ENCODE assay signal across 1 cellular context in the genomic region with DNA sequence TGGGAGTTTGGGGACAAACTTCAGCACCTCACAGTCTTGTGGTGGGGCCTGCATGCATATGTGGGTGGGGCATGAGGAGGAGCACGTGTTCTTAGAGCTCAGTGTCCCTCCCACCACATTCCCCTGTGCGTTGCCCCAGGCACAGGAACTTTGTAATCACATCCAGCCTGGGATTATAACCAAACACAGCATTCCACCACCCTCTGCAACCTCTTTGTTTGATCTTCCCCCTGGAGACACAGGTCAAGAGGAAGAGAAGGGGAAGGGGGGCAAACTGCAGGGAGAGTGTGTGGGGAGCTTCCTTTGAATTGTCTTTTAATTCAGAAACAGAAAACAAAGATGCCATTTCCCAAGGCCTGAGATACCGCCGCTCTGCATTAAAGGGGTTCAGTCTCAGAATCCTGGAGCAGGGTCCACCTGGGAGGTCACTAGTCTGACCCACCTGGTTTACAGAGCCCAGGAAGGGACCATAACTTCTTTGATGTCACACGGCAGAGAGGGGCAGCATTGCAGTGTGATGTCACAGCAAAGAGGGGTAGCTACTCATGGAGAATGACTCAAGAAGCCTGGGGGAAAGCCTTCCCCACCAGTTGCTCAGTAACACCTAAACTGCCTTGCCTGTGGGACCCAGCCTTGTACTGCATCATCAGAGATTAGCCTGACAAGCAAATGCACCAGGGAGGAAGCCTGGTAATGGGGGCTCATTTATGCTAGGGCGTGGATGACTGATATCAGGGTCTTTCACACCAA.
TF ChIP-seq lines count a peak whose summit lies in the region.

No MANE protein-coding gene starts in this region.

TF ChIP-seq in HepG2, 621 proteins besides CTCF, POLR2A, EP300 and RAD21 (continued from another document and continues in another):
- TF ChIP-seq, protein P1, sequence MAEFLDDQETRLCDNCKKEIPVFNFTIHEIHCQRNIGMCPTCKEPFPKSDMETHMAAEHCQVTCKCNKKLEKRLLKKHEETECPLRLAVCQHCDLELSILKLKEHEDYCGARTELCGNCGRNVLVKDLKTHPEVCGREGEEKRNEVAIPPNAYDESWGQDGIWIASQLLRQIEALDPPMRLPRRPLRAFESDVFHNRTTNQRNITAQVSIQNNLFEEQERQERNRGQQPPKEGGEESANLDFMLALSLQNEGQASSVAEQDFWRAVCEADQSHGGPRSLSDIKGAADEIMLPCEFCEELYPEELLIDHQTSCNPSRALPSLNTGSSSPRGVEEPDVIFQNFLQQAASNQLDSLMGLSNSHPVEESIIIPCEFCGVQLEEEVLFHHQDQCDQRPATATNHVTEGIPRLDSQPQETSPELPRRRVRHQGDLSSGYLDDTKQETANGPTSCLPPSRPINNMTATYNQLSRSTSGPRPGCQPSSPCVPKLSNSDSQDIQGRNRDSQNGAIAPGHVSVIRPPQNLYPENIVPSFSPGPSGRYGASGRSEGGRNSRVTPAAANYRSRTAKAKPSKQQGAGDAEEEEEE (CRISPR knock-in tag; IDR thresholded peaks at IDR 0.05; ENCODE audit: borderline replicate concordance), result no peak
- TF ChIP-seq, protein P2, sequence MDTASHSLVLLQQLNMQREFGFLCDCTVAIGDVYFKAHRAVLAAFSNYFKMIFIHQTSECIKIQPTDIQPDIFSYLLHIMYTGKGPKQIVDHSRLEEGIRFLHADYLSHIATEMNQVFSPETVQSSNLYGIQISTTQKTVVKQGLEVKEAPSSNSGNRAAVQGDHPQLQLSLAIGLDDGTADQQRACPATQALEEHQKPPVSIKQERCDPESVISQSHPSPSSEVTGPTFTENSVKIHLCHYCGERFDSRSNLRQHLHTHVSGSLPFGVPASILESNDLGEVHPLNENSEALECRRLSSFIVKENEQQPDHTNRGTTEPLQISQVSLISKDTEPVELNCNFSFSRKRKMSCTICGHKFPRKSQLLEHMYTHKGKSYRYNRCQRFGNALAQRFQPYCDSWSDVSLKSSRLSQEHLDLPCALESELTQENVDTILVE (CRISPR knock-in tag; IDR thresholded peaks at IDR 0.05), result no peak; the same call in 1 of the 2 replicates
- TF ChIP-seq PHB2 (IDR thresholded peaks at IDR 0.05; ENCODE audit: partially characterized antibody), result no peak
- no peak for TF ChIP-seq ZNF296 (CRISPR knock-in tag; conservative IDR thresholded peaks at IDR 0.05)
- peak; percentile 86 for TF ChIP-seq RARA (CRISPR knock-in tag; IDR thresholded peaks at IDR 0.05)
- TF ChIP-seq FIP1L1 (IDR thresholded peaks at IDR 0.05; ENCODE audit: borderline replicate concordance, insufficient read depth, low read depth, low read length), result no peak
- TF ChIP-seq TGIF2 (CRISPR knock-in tag; IDR thresholded peaks at IDR 0.05), result peak; percentile 48; the same call in 1 of the 2 replicates
- TF ChIP-seq ZNF274 (CRISPR knock-in tag; IDR thresholded peaks at IDR 0.05), result no peak
- TF ChIP-seq SSRP1 (CRISPR knock-in tag; IDR thresholded peaks at IDR 0.05), result no peak; the same call in none of the 2 replicates
- TF ChIP-seq NPAS2 (CRISPR knock-in tag; IDR thresholded peaks at IDR 0.05; ENCODE audit: borderline replicate concordance), result no peak
- TF ChIP-seq, protein P3, sequence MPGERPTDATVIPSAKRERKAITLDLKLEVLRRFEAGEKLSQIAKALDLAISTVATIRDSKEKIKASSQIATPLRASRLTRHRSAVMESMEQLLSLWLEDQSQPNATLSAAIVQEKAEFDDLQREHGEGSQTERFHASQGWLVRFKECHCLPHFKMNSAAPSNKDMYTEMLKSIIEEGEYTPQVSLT (CRISPR knock-in tag; IDR thresholded peaks at IDR 0.05; ENCODE audit: borderline replicate concordance, low read depth), result no peak
- TF ChIP-seq HOXA5 (CRISPR knock-in tag; IDR thresholded peaks at IDR 0.05), result 0 out of 2 replicates have a peak, but pooled peaks have one; percentile 18
- TF ChIP-seq ZNF207 (IDR thresholded peaks at IDR 0.05; ENCODE audit: borderline replicate concordance), result no peak
- TF ChIP-seq, protein P4, sequence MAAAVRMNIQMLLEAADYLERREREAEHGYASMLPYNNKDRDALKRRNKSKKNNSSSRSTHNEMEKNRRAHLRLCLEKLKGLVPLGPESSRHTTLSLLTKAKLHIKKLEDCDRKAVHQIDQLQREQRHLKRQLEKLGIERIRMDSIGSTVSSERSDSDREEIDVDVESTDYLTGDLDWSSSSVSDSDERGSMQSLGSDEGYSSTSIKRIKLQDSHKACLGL (CRISPR knock-in tag; IDR thresholded peaks at IDR 0.05), result no peak
- TF ChIP-seq, protein P5, sequence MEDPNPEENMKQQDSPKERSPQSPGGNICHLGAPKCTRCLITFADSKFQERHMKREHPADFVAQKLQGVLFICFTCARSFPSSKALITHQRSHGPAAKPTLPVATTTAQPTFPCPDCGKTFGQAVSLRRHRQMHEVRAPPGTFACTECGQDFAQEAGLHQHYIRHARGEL (CRISPR knock-in tag; IDR thresholded peaks at IDR 0.05), result no peak
- no peak for TF ChIP-seq ADNP (CRISPR knock-in tag; IDR thresholded peaks at IDR 0.05)
- TF ChIP-seq FOXJ3 (CRISPR knock-in tag; IDR thresholded peaks at IDR 0.05; ENCODE audit: borderline replicate concordance), result peak; percentile 44; the same call in 1 of the 2 replicates
- no peak for TF ChIP-seq HHEX (CRISPR knock-in tag; IDR thresholded peaks at IDR 0.05)
- TF ChIP-seq, protein P6, sequence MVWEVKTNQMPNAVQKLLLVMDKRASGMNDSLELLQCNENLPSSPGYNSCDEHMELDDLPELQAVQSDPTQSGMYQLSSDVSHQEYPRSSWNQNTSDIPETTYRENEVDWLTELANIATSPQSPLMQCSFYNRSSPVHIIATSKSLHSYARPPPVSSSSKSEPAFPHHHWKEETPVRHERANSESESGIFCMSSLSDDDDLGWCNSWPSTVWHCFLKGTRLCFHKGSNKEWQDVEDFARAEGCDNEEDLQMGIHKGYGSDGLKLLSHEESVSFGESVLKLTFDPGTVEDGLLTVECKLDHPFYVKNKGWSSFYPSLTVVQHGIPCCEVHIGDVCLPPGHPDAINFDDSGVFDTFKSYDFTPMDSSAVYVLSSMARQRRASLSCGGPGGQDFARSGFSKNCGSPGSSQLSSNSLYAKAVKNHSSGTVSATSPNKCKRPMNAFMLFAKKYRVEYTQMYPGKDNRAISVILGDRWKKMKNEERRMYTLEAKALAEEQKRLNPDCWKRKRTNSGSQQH (CRISPR knock-in tag; IDR thresholded peaks at IDR 0.05; ENCODE audit: low read depth), result no peak; the same call in 1 of the 2 replicates
- TF ChIP-seq, protein P7, sequence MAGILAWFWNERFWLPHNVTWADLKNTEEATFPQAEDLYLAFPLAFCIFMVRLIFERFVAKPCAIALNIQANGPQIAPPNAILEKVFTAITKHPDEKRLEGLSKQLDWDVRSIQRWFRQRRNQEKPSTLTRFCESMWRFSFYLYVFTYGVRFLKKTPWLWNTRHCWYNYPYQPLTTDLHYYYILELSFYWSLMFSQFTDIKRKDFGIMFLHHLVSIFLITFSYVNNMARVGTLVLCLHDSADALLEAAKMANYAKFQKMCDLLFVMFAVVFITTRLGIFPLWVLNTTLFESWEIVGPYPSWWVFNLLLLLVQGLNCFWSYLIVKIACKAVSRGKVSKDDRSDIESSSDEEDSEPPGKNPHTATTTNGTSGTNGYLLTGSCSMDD (CRISPR knock-in tag; IDR thresholded peaks at IDR 0.05), result no peak
- TF ChIP-seq MLLT10 (CRISPR knock-in tag; IDR thresholded peaks at IDR 0.05), result no peak
- TF ChIP-seq MED1 (CRISPR knock-in tag; IDR thresholded peaks at IDR 0.05), result peak; percentile 83
- TF ChIP-seq ZBTB42 (CRISPR knock-in tag; IDR thresholded peaks at IDR 0.05), result no peak
- TF ChIP-seq, protein P8, sequence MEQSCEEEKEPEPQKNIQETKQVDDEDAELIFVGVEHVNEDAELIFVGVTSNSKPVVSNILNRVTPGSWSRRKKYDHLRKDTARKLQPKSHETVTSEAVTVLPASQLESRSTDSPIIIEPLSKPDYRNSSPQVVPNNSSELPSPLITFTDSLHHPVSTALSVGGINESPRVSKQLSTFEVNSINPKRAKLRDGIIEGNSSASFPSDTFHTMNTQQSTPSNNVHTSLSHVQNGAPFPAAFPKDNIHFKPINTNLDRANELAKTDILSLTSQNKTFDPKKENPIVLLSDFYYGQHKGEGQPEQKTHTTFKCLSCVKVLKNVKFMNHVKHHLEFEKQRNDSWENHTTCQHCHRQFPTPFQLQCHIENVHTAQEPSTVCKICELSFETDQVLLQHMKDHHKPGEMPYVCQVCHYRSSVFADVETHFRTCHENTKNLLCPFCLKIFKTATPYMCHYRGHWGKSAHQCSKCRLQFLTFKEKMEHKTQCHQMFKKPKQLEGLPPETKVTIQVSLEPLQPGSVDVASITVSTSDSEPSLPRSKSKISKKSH (CRISPR knock-in tag; IDR thresholded peaks at IDR 0.05; ENCODE audit: borderline replicate concordance), result no peak
- TF ChIP-seq, protein P9, sequence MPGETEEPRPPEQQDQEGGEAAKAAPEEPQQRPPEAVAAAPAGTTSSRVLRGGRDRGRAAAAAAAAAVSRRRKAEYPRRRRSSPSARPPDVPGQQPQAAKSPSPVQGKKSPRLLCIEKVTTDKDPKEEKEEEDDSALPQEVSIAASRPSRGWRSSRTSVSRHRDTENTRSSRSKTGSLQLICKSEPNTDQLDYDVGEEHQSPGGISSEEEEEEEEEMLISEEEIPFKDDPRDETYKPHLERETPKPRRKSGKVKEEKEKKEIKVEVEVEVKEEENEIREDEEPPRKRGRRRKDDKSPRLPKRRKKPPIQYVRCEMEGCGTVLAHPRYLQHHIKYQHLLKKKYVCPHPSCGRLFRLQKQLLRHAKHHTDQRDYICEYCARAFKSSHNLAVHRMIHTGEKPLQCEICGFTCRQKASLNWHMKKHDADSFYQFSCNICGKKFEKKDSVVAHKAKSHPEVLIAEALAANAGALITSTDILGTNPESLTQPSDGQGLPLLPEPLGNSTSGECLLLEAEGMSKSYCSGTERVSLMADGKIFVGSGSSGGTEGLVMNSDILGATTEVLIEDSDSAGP (CRISPR knock-in tag; IDR thresholded peaks at IDR 0.05; ENCODE audit: borderline replicate concordance), result peak; percentile 71; the same call in 1 of the 2 replicates
- no peak for TF ChIP-seq HNRNPK (IDR thresholded peaks at IDR 0.05; ENCODE audit: low read depth, low read length, poor library complexity, severe bottlenecking)
- TF ChIP-seq, protein P10, sequence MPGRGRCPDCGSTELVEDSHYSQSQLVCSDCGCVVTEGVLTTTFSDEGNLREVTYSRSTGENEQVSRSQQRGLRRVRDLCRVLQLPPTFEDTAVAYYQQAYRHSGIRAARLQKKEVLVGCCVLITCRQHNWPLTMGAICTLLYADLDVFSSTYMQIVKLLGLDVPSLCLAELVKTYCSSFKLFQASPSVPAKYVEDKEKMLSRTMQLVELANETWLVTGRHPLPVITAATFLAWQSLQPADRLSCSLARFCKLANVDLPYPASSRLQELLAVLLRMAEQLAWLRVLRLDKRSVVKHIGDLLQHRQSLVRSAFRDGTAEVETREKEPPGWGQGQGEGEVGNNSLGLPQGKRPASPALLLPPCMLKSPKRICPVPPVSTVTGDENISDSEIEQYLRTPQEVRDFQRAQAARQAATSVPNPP (CRISPR knock-in tag; IDR thresholded peaks at IDR 0.05), result 0 out of 2 replicates have a peak, but pooled peaks have one; percentile 25
- TF ChIP-seq HDAC6 (IDR thresholded peaks at IDR 0.05; ENCODE audit: low read depth, low read length), result no peak
- TF ChIP-seq ZKSCAN8 (CRISPR knock-in tag; IDR thresholded peaks at IDR 0.05; ENCODE audit: borderline replicate concordance), result 0 out of 2 replicates have a peak, but pooled peaks have one; percentile 65
- TF ChIP-seq ZNF629 (CRISPR knock-in tag; conservative IDR thresholded peaks at IDR 0.05), result peak; percentile 49
- TF ChIP-seq NCOA2 (CRISPR knock-in tag; IDR thresholded peaks at IDR 0.05), result peak; percentile 88
- peak; percentile 56; the same call in 1 of the 2 replicates for TF ChIP-seq HMG20B (CRISPR knock-in tag; conservative IDR thresholded peaks at IDR 0.05)
- TF ChIP-seq ZEB1 (IDR thresholded peaks at IDR 0.05; ENCODE audit: insufficient replicate concordance, low read depth), result peak; percentile 41
- no peak for TF ChIP-seq ZNF747 (CRISPR knock-in tag; IDR thresholded peaks at IDR 0.05; ENCODE audit: borderline replicate concordance)
- TF ChIP-seq, protein P11, sequence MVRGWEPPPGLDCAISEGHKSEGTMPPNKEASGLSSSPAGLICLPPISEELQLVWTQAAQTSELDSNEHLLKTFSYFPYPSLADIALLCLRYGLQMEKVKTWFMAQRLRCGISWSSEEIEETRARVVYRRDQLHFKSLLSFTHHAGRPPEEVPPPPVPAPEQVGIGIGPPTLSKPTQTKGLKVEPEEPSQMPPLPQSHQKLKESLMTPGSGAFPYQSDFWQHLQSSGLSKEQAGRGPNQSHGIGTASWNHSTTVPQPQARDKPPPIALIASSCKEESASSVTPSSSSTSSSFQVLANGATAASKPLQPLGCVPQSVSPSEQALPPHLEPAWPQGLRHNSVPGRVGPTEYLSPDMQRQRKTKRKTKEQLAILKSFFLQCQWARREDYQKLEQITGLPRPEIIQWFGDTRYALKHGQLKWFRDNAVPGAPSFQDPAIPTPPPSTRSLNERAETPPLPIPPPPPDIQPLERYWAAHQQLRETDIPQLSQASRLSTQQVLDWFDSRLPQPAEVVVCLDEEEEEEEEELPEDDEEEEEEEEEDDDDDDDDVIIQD (CRISPR knock-in tag; IDR thresholded peaks at IDR 0.05; ENCODE audit: low read depth), result peak; percentile 76
- TF ChIP-seq, protein P12, sequence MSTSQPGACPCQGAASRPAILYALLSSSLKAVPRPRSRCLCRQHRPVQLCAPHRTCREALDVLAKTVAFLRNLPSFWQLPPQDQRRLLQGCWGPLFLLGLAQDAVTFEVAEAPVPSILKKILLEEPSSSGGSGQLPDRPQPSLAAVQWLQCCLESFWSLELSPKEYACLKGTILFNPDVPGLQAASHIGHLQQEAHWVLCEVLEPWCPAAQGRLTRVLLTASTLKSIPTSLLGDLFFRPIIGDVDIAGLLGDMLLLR (CRISPR knock-in tag; IDR thresholded peaks at IDR 0.05), result no peak
- no peak for TF ChIP-seq SAFB2 (CRISPR knock-in tag; IDR thresholded peaks at IDR 0.05; ENCODE audit: borderline replicate concordance, low read depth)
- TF ChIP-seq SRSF1 (optimal IDR thresholded peaks at IDR 0.05; ENCODE audit: low read depth, low read length), result no peak
